Comparison of ENCODE assay signal across 26 cellular contexts in genomic region chr3:68953781-68954444, GRCh38.
A peak's percentile ranks its signal among the peaks of the same experiment; 100 is the strongest.
DNase-seq lines count a peak whose midpoint lies in the region; ATAC-seq and TF ChIP-seq lines count a peak whose summit lies in the region.
"Had no signal": no experiment of that assay in that cellular context is flagged by ENCODE, and none has a peak within 500 bp of the region (broad histone marks: within the 10 kb centered on the region; RNA-seq: fewer than 3 reads in every experiment).

No MANE protein-coding gene starts in this region.

- no peaks in the 10 kb centered on the region for H3K36me3 ChIP-seq in WERI-Rb-1
- H3K36me3 ChIP-seq: cardiac muscle cell, left ventricle myocardium inferior, SJCRH30, upper lobe of left lung had no signal

- H3K9me3 Mint-ChIP-seq in stimulated activated naive B cell treated with anti-CD40 and anti-IgM and Interleukin-4, amounts not matched to agents 10 μg/mL and 1 μg/mL and 100 μg/mL, for 72 hours: peaks cover 0 to under 1% of the 10 kb centered on the region in 2 donors
- H3K9me3 Mint-ChIP-seq: activated CD4-positive, alpha-beta memory T cell treated with anti-CD3 and anti-CD28 coated beads for 36 hours; dendritic cell treated with granulocyte-macrophage colony-stimulating factor and Interleukin-4, amounts not matched to agents 40 ng/mL and 50 ng/mL, for 4 days; neural crest cell; T-helper 1 cell treated with Interleukin-12 subunit alpha and Interleukin-12 subunit beta and Interleukin-4 antibody, amounts not matched to agents 30 μg/mL and 1 μg/mL, for 36 hours had no signal

- TF ChIP-seq CTCF in WERI-Rb-1 (IDR thresholded peaks at IDR 0.05; ENCODE audit: low read depth, low read length): no peak

- no peaks in the 10 kb centered on the region for H3K9me3 ChIP-seq in WERI-Rb-1 (ENCODE audit: severe bottlenecking)
- H3K9me3 ChIP-seq: Caco-2, left ventricle myocardium inferior, SJCRH30, upper lobe of left lung had no signal

- no peaks in the 10 kb centered on the region for H3K36me3 Mint-ChIP-seq in stimulated activated naive B cell treated with anti-CD40 and anti-IgM and Interleukin-4, amounts not matched to agents 10 μg/mL and 1 μg/mL and 100 μg/mL, for 72 hours
- H3K36me3 Mint-ChIP-seq: activated CD4-positive, alpha-beta memory T cell treated with anti-CD3 and anti-CD28 coated beads for 36 hours had no signal

- H3K4me3 ChIP-seq in WERI-Rb-1 (ENCODE audit: low read depth, low read length): peak overlapping the region; percentile 16; the same call in 1 of the 2 replicates
- H3K4me3 ChIP-seq: cardiac muscle cell, left ventricle myocardium inferior, SJCRH30, upper lobe of left lung had no signal

- peaks cover 3% of the 10 kb centered on the region in 2 donors for H3K4me1 Mint-ChIP-seq in stimulated activated naive B cell treated with anti-CD40 and anti-IgM and Interleukin-4, amounts not matched to agents 10 μg/mL and 1 μg/mL and 100 μg/mL, for 72 hours
- H3K4me1 Mint-ChIP-seq: B cell had no signal

- H3K27me3 ChIP-seq in WERI-Rb-1 (ENCODE audit: insufficient read depth, low read depth, severe bottlenecking): no peaks in the 10 kb centered on the region
- H3K27me3 ChIP-seq: cardiac muscle cell, SJCRH30, upper lobe of left lung had no signal

- DNase-seq in NOMO-1 (lab: John Stamatoyannopoulos, UW; ENCODE audit: unreplicated experiment in 2 of 2): peak; percentile 5 to 39
- DNase-seq in NOMO-1 treated with dmso at 0.1 percent for 144 hours (lab: John Stamatoyannopoulos, UW; ENCODE audit: unreplicated experiment): no peak
- DNase-seq in WERI-Rb-1: peak; percentile 64
- DNase-seq in stimulated activated naive B cell treated with anti-CD40 and anti-IgM and Interleukin-4, amounts not matched to agents 10 μg/mL and 1 μg/mL and 100 μg/mL, for 72 hours: no peak
- DNase-seq in activated CD8-positive, alpha-beta memory T cell treated with anti-CD3 and anti-CD28 coated beads, Interleukin-2, amount 50 U/mL, for 4 hours: no peak
- no peak for DNase-seq in NCI-H2227 treated with DMSO at 0.1 percent for 48 hours (lab: John Stamatoyannopoulos, UW)
- DNase-seq: 8988T; activated CD4-positive, alpha-beta memory T cell treated with anti-CD3 and anti-CD28 coated beads for 36 hours; activated CD4-positive, CD25-positive, alpha-beta regulatory T cell; activated gamma-delta T cell treated with Interleukin-2 at 50 U/mL for 16 hours; activated T-cell treated with anti-CD3 and anti-CD28 coated beads for 4 hours; amniotic stem cell; Caco-2; left ventricle myocardium inferior; NCI-H1417 treated with DMSO at 0.1 percent for 48 hours; NCI-H526 treated with DMSO at 0.1 percent for 48 hours; PC-3; SJCRH30; upper lobe of left lung had no signal

- peaks cover 18 to 25% of the 10 kb centered on the region in 2 donors for H3K27me3 Mint-ChIP-seq in stimulated activated naive B cell treated with anti-CD40 and anti-IgM and Interleukin-4, amounts not matched to agents 10 μg/mL and 1 μg/mL and 100 μg/mL, for 72 hours

- peak overlapping the region; percentile 65 for H3K27ac ChIP-seq in WERI-Rb-1
- H3K27ac ChIP-seq: cardiac muscle cell, left ventricle myocardium inferior, SJCRH30, upper lobe of left lung had no signal

- H3K4me3 Mint-ChIP-seq in stimulated activated naive B cell treated with anti-CD40 and anti-IgM and Interleukin-4, amounts not matched to agents 10 μg/mL and 1 μg/mL and 100 μg/mL, for 72 hours: no peak overlapping the region
- H3K4me3 Mint-ChIP-seq: activated CD4-positive, alpha-beta memory T cell treated with anti-CD3 and anti-CD28 coated beads for 36 hours; B cell; dendritic cell treated with granulocyte-macrophage colony-stimulating factor and Interleukin-4, amounts not matched to agents 40 ng/mL and 50 ng/mL, for 4 days; neural crest cell; T-helper 1 cell treated with Interleukin-12 subunit alpha and Interleukin-12 subunit beta and Interleukin-4 antibody, amounts not matched to agents 30 μg/mL and 1 μg/mL, for 36 hours had no signal

- H3K27ac Mint-ChIP-seq in stimulated activated naive B cell treated with anti-CD40 and anti-IgM and Interleukin-4, amounts not matched to agents 10 μg/mL and 1 μg/mL and 100 μg/mL, for 72 hours: no peak overlapping the region
- H3K27ac Mint-ChIP-seq: activated CD4-positive, alpha-beta memory T cell treated with anti-CD3 and anti-CD28 coated beads for 36 hours; B cell; dendritic cell treated with granulocyte-macrophage colony-stimulating factor and Interleukin-4, amounts not matched to agents 40 ng/mL and 50 ng/mL, for 4 days; T-helper 1 cell treated with Interleukin-12 subunit alpha and Interleukin-12 subunit beta and Interleukin-4 antibody, amounts not matched to agents 30 μg/mL and 1 μg/mL, for 36 hours had no signal

- ATAC-seq in HG03442 (IDR thresholded peaks at IDR 0.05; ENCODE audit: unreplicated experiment): peak; percentile 41
- ATAC-seq in stimulated activated naive B cell treated with anti-CD40 and anti-IgM and Interleukin-4, amounts not matched to agents 10 μg/mL and 1 μg/mL and 100 μg/mL, for 72 hours (replicated peaks): peak; percentile 44 to 48
- no peak for ATAC-seq in HG02840 (IDR thresholded peaks at IDR 0.05; ENCODE audit: low FRiP score, unreplicated experiment)
- ATAC-seq: PC-3 had no signal

Comparison
In these comparisons a context has a peak if more than half of its experiments do, and no peak if none do; other contexts are left out.
1. DNase-seq: peak in NOMO-1 (2 of 2) and WERI-Rb-1 (single experiment); none in NOMO-1 treated with dmso at 0.1 percent for 144 hours (single experiment), stimulated activated naive B cell treated with anti-CD40 and anti-IgM and Interleukin-4, amounts not matched to agents 10 μg/mL and 1 μg/mL and 100 μg/mL, for 72 hours (single experiment), activated CD8-positive, alpha-beta memory T cell treated with anti-CD3 and anti-CD28 coated beads, Interleukin-2, amount 50 U/mL, for 4 hours (single experiment) and NCI-H2227 treated with DMSO at 0.1 percent for 48 hours (single experiment).